ENCODE assay signal across 8 cellular contexts in genomic region chr2:222319576-222320440, GRCh38. TPM values are rescaled to one million over a fixed set of nuclear protein-coding genes. Genes with fewer than 3 reads are reported as not detected.
A peak's percentile ranks its signal among the peaks of the same experiment; 100 is the strongest.
DNase-seq lines count a peak whose midpoint lies in the region; ATAC-seq and TF ChIP-seq lines count a peak whose summit lies in the region.

No MANE protein-coding gene starts in this region.

- H3K9me2 ChIP-seq in SK-N-SH = no peaks in the 10 kb centered on the region

- TF ChIP-seq POLR2A in ovary (IDR thresholded peaks at IDR 0.05) = no peak

- no peak for TF ChIP-seq RAD21 in SK-N-SH (IDR thresholded peaks at IDR 0.05; ENCODE audit: low read length)

- no peaks in the 10 kb centered on the region for H3K36me3 ChIP-seq in SK-N-SH (replicated peaks in 1 of 2; ENCODE audit: control insufficient read depth in 1 of 2, insufficient read depth in 2 of 2, low read length in 1 of 2)
- no peaks in the 10 kb centered on the region for H3K36me3 ChIP-seq in ovary

- TF ChIP-seq CTCF in SK-N-SH (IDR thresholded peaks at IDR 0.05) = no peak
- no peak for TF ChIP-seq CTCF in fibroblast of the aortic adventitia (IDR thresholded peaks at IDR 0.05; ENCODE audit: insufficient read depth, low read length)
- TF ChIP-seq CTCF in ovary (IDR thresholded peaks at IDR 0.05) = no peak

- CTCF ChIA-PET in SK-N-SH (lab: Yijun Ruan, JAX) = interaction anchor here (0.8 to 5.3 kb wide), 12 partner anchors 22 to 332 kb away, joined by 3 to 93 read pairs (median 4); partner anchors contain the start of genes PAX3 and SGPP2

- H3K9me3 ChIP-seq in SK-N-SH (no peaks in the 10 kb centered on the region), ovary (no peaks in the 10 kb centered on the region)

- H3K4me3 ChIP-seq in SK-N-SH (ENCODE audit: low read depth in 2 of 2, low read length in 1 of 2) = peak overlapping the region; percentile 27 to 53; a peak in 3 of 4 replicates
- peak overlapping the region; percentile 50 for H3K4me3 ChIP-seq in fibroblast of the aortic adventitia (ENCODE audit: low read depth, low read length)
- peak overlapping the region; percentile 51 for H3K4me3 ChIP-seq in ovary

- DNase-seq in NCI-H2081 (lab: John Stamatoyannopoulos, UW) (peak; percentile 79 to 85), NCI-H2081 treated with DMSO at 0.1 percent for 48 hours (lab: John Stamatoyannopoulos, UW) (no peak), HK-2 (ENCODE audit: unreplicated experiment) (peak; percentile 42), SK-N-SH (peak; percentile 79), fibroblast of the aortic adventitia (ENCODE audit: low read depth) (no peak), ovary (peak in 1 of 5 donors; percentile 43), NK-92 (lab: John Stamatoyannopoulos, UW; ENCODE audit: unreplicated experiment) (no peak)

- H2AFZ ChIP-seq in SK-N-SH (ENCODE audit: low read depth) = no peak overlapping the region

- H3K9ac ChIP-seq in SK-N-SH = no peak overlapping the region

- H3K4me1 ChIP-seq in SK-N-SH (ENCODE audit: control insufficient read depth in 1 of 2, insufficient read depth in 2 of 2, low read depth in 1 of 2, low read length in 1 of 2) = peaks cover 0 to 7% of the 10 kb centered on the region in 2 experiments; a peak in 3 of 4 replicates
- H3K4me1 ChIP-seq in ovary (ENCODE audit: insufficient read depth) = peaks cover 3% of the 10 kb centered on the region

- ATAC-seq in GM21381 (IDR thresholded peaks at IDR 0.05; ENCODE audit: unreplicated experiment) = peak; percentile 47

- peak overlapping the region; percentile 54; the same call in 1 of the 2 replicates for H3K4me2 ChIP-seq in SK-N-SH

- no peaks in the 10 kb centered on the region for H4K20me1 ChIP-seq in SK-N-SH (ENCODE audit: insufficient read depth)

- POLR2A ChIA-PET in SK-N-SH (lab: Yijun Ruan, JAX) = interaction anchor here (0.9 to 3.0 kb wide), 2 partner anchors 79 to 163 kb away, joined by 3 to 11 read pairs; no protein-coding TSS in a partner anchor

- TF ChIP-seq EP300 in SK-N-SH (IDR thresholded peaks at IDR 0.05; ENCODE audit: borderline replicate concordance in 1 of 2, low read depth in 1 of 2, low read length in 1 of 2) = no peak
- no peak for TF ChIP-seq EP300 in ovary (IDR thresholded peaks at IDR 0.05)

- no peaks in the 10 kb centered on the region for H3K79me2 ChIP-seq in SK-N-SH (ENCODE audit: insufficient read depth)

- 7% methylated on average over 11 of the region's 97 CpGs for WGBS in SK-N-SH (ENCODE audit: low lambda C conversion rate)
- WGBS in ovary, 3 donors = 0% methylated on average over 14 to 96 of the region's 97 CpGs

- H3K27ac ChIP-seq in SK-N-SH (ENCODE audit: low read depth in 2 of 2, low read length in 1 of 2) = peak overlapping the region in 1 of 2 experiments; percentile 28; a peak in 1 of 4 replicates
- peak overlapping the region in 1 of 2 donors; percentile 46 for H3K27ac ChIP-seq in ovary

- H3K27me3 ChIP-seq in SK-N-SH (ENCODE audit: insufficient read depth) (peaks cover 27% of the 10 kb centered on the region), ovary (no peaks in the 10 kb centered on the region)

- peaks cover 4% of the 10 kb centered on the region for H3F3A ChIP-seq in SK-N-SH (replicated peaks; ENCODE audit: insufficient read depth)

- intact Hi-C loops in ovary (cut with DNase I) = loop anchor here in 3 of 4 donors (5.0 to 10.0 kb wide), 4 partner anchors 242 to 297 kb away; no protein-coding TSS in a partner anchor

TF ChIP-seq in SK-N-SH, 30 proteins besides CTCF, POLR2A, EP300 and RAD21:
- TF ChIP-seq RCOR1 (IDR thresholded peaks at IDR 0.05; ENCODE audit: low read length) = no peak
- TF ChIP-seq MXI1 (IDR thresholded peaks at IDR 0.05; ENCODE audit: low read depth, low read length) = no peak
- no peak for TF ChIP-seq CHD2 (IDR thresholded peaks at IDR 0.05; ENCODE audit: low read length, partially characterized antibody)
- TF ChIP-seq MAX (IDR thresholded peaks at IDR 0.05; ENCODE audit: low read depth) = no peak
- TF ChIP-seq GABPA (IDR thresholded peaks at IDR 0.05; ENCODE audit: low read depth) = no peak
- TF ChIP-seq FOSL2 (IDR thresholded peaks at IDR 0.05; ENCODE audit: borderline replicate concordance, low read depth) = no peak
- TF ChIP-seq YY1 (IDR thresholded peaks at IDR 0.05; ENCODE audit: low read depth) = no peak
- TF ChIP-seq NRF1 (IDR thresholded peaks at IDR 0.05; ENCODE audit: low read depth, low read length) = no peak

RNA-seq across cellular contexts. Expression of gene PAX3, which starts 21.0 kb away (rescaled TPM):
- not detected in 2 replicates for polyA plus RNA-seq in SK-N-SH (2012; rRNA removed)
- polyA plus RNA-seq in SK-N-SH (2012; cell fraction: cytosol; rRNA removed) = not detected in 2 replicates
- 0.11 TPM in 1 of 2 replicates, not detected in the other for polyA plus RNA-seq in SK-N-SH (2012; cell fraction: nucleus; rRNA removed)
- total RNA-seq in fibroblast of the aortic adventitia (ENCODE audit: low replicate concordance) = not detected in 2 replicates
- not detected for total RNA-seq in ovary
- polyA plus RNA-seq in ovary = not detected

Comparison
In these comparisons a context has a peak if more than half of its experiments do, and no peak if none do; other contexts are left out.
1. DNase-seq: peak in NCI-H2081 (2 of 2), HK-2 (single experiment) and SK-N-SH (single experiment); none in NCI-H2081 treated with DMSO at 0.1 percent for 48 hours (single experiment), fibroblast of the aortic adventitia (single experiment) and NK-92 (single experiment).
2. Peak in every context shown above with its lines, with median percentiles within 50 percentile points of each other: H3K4me3 ChIP-seq.